In the genomic region with DNA sequence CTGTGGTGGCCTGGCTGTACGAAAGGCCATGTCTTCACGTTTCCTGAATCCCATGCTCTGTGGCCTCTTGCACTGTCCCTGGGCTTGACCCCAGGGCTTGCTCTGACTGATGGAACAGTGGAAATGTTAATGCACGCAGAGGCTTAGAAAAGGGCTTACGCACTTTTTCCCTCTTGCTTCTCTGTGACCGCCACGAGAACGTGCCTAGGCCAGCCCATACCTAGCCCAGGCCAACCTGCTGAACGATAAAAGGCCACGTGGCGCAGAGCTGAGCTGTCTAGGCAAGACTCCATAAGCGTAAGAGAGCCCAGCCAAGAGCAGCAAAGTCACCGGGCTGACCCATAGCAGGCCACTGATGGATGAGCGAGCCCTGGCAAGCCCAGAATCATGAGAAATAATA, we compare ENCODE assay signal across 18 cellular contexts.
"Had no signal": no experiment of that assay in that cellular context is flagged by ENCODE, and none has a peak within 500 bp of the region (broad histone marks: within the 10 kb centered on the region; RNA-seq: fewer than 3 reads in every experiment).

No MANE protein-coding gene starts in this region.

- H3K4me1 ChIP-seq: right lobe of liver, testis had no signal

- DNase-seq: activated CD4-positive, alpha-beta T cell treated with anti-CD3 and anti-CD28 coated beads for 48 hours; activated CD8-positive, alpha-beta T cell treated with anti-CD3 and anti-CD28 coated beads, Interleukin-2, amount 10 ng/mL, durations not matched to agents 7 days and 5 days; activated gamma-delta T cell treated with Interleukin-2 at 50 U/mL for 16 hours; activated naive CD8-positive, alpha-beta T cell treated with anti-CD3 and anti-CD28 coated beads for 36 hours; cortex of kidney; effector CD8-positive, alpha-beta T cell; immature natural killer cell; left cardiac atrium; mucosa of descending colon; naive thymus-derived CD4-positive, alpha-beta T cell; ovary; right lobe of liver; stimulated activated CD4-positive, alpha-beta T cell treated with anti-CD3 and anti-CD28 coated beads, Interleukin-1b, Interleukin-23, amount 100 ng/mL, for 48 hours; stimulated activated naive CD8-positive, alpha-beta T cell treated with anti-CD3 and anti-CD28 coated beads, Interleukin-15, amount 100 ng/mL, for 72 hours; testis had no signal

- H3K4me3 Mint-ChIP-seq: activated CD8-positive, alpha-beta T cell treated with anti-CD3 and anti-CD28 coated beads, Interleukin-2, amount 10 ng/mL, durations not matched to agents 7 days and 5 days; activated naive CD8-positive, alpha-beta T cell treated with anti-CD3 and anti-CD28 coated beads for 36 hours; brain; central memory CD8-positive, alpha-beta T cell; immature natural killer cell; naive thymus-derived CD4-positive, alpha-beta T cell; stimulated activated naive CD8-positive, alpha-beta T cell treated with anti-CD3 and anti-CD28 coated beads, Interleukin-15, amount 100 ng/mL, for 72 hours had no signal

- H3K27me3 Mint-ChIP-seq: activated naive CD8-positive, alpha-beta T cell treated with anti-CD3 and anti-CD28 coated beads for 36 hours; central memory CD8-positive, alpha-beta T cell; naive thymus-derived CD4-positive, alpha-beta T cell; stimulated activated naive CD8-positive, alpha-beta T cell treated with anti-CD3 and anti-CD28 coated beads, Interleukin-15, amount 100 ng/mL, for 72 hours had no signal

- H3K9me3 ChIP-seq: heart left ventricle, mucosa of descending colon, ovary, right lobe of liver, testis had no signal

- H3K27ac ChIP-seq: ovary, right lobe of liver, testis had no signal

- ATAC-seq: activated CD8-positive, alpha-beta T cell treated with anti-CD3 and anti-CD28 coated beads, Interleukin-2, amount 10 ng/mL, durations not matched to agents 7 days and 5 days; left cardiac atrium; mucosa of descending colon; naive thymus-derived CD4-positive, alpha-beta T cell; stimulated activated naive CD8-positive, alpha-beta T cell treated with anti-CD3 and anti-CD28 coated beads, Interleukin-15, amount 100 ng/mL, for 72 hours had no signal

- H3K36me3 ChIP-seq: heart left ventricle, ovary, right lobe of liver had no signal

- H3K4me3 ChIP-seq: heart left ventricle, mucosa of descending colon, ovary, right lobe of liver, testis had no signal

- H3K27ac Mint-ChIP-seq: activated CD8-positive, alpha-beta T cell treated with anti-CD3 and anti-CD28 coated beads, Interleukin-2, amount 10 ng/mL, durations not matched to agents 7 days and 5 days; activated naive CD8-positive, alpha-beta T cell treated with anti-CD3 and anti-CD28 coated beads for 36 hours; immature natural killer cell; naive thymus-derived CD4-positive, alpha-beta T cell; stimulated activated naive CD8-positive, alpha-beta T cell treated with anti-CD3 and anti-CD28 coated beads, Interleukin-15, amount 100 ng/mL, for 72 hours had no signal

- H3K27me3 ChIP-seq: heart left ventricle, ovary, right lobe of liver, testis had no signal

- H3K36me3 Mint-ChIP-seq: activated naive CD8-positive, alpha-beta T cell treated with anti-CD3 and anti-CD28 coated beads for 36 hours; immature natural killer cell had no signal
